Comparison of ENCODE assay signal across 16 cellular contexts in the genomic region with DNA sequence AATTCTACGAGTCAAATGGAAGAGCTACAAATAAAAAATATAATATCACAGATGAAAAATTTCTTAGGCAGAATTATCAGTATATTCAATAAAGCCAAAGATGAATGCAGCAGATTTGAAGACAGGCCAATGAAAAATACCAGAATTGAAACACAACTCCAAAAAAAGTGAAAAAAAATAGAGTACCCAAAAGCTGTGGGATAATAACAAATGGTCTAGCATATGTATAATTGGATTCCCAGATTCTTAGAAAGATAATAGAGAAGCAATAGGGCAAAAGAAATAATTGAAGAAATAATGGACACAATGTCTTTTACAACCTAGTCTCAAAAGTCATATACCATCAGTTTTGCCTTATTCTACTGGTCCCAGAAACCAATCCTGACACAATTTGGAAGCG. TPM values are rescaled to one million over a fixed set of nuclear protein-coding genes. Genes with fewer than 3 reads are reported as not detected.
DNase-seq lines count a peak whose midpoint lies in the region; TF ChIP-seq lines count a peak whose summit lies in the region.
"Had no signal": no experiment of that assay in that cellular context is flagged by ENCODE, and none has a peak within 500 bp of the region (broad histone marks: within the 10 kb centered on the region; RNA-seq: fewer than 3 reads in every experiment).

No MANE protein-coding gene starts in this region.

- H3K36me3 Mint-ChIP-seq in endodermal cell (ENCODE audit: low read depth): peaks cover 48% of the 10 kb centered on the region
- peaks cover 52% of the 10 kb centered on the region for H3K36me3 Mint-ChIP-seq in osteocyte (ENCODE audit: unreplicated experiment)

- H3K4me2 ChIP-seq in GM23248 (ENCODE audit: unreplicated experiment): no peak overlapping the region

- DNase-seq in GM23248: peak; percentile 9
- no peak for DNase-seq in endodermal cell
- no peak for DNase-seq in osteocyte (ENCODE audit: extremely low spot score, unreplicated experiment)
- DNase-seq in GM19240 (ENCODE audit: insufficient read length, low spot score): no peak
- no peak for DNase-seq in NCI-H2171 treated with DMSO at 0.1 percent for 48 hours (lab: John Stamatoyannopoulos, UW)
- DNase-seq: C1 segment of cervical spinal cord; Calu3; CD4-positive, alpha-beta memory T cell; COR-L47; DMS79; EL; GDM1; GOT3 had no signal

- H3K36me3 ChIP-seq in GM23248 (ENCODE audit: low read depth) (peaks cover 29% of the 10 kb centered on the region), HEK293 (ENCODE audit: control insufficient read depth in 2 of 2, insufficient read depth in 1 of 2, low read length in 2 of 2) (peaks cover 0 to 69% of the 10 kb centered on the region in 2 experiments; a peak in 1 of 3 replicates), endodermal cell (ENCODE audit: control insufficient read depth, insufficient read depth, low read length) (peaks cover 59% of the 10 kb centered on the region)

- peaks cover 10% of the 10 kb centered on the region for H3K4me1 ChIP-seq in GM23248 (ENCODE audit: insufficient read depth)
- no peaks in the 10 kb centered on the region for H3K4me1 ChIP-seq in HEK293 (ENCODE audit: control insufficient read depth, insufficient read depth, low read length)
- H3K4me1 ChIP-seq in endodermal cell (ENCODE audit: control insufficient read depth, insufficient read depth, low read length): no peaks in the 10 kb centered on the region

- H3K27ac ChIP-seq in GM23248 (no peak overlapping the region), HEK293 (ENCODE audit: extremely low read depth, low read depth, low read length) (no peak overlapping the region), endodermal cell (ENCODE audit: low read depth, low read length) (no peak overlapping the region)

- H3K9ac ChIP-seq in GM23248: no peak overlapping the region
- H3K9ac ChIP-seq in endodermal cell (ENCODE audit: extremely low read depth, low read length, poor library complexity, severe bottlenecking): no peak overlapping the region

- H3K4me1 Mint-ChIP-seq in endodermal cell (peaks cover 5% of the 10 kb centered on the region), osteocyte (ENCODE audit: unreplicated experiment) (peaks cover 14% of the 10 kb centered on the region)

- H3K4me3 ChIP-seq in GM23248: no peak overlapping the region
- H3K4me3 ChIP-seq in HEK293 (ENCODE audit: low read depth, low read length): no peak overlapping the region
- peak overlapping the region; percentile 23 for H3K4me3 ChIP-seq in endodermal cell (ENCODE audit: low read length)
- H3K4me3 ChIP-seq: GM12878, HAP-1 had no signal

- H3K27ac Mint-ChIP-seq in endodermal cell (no peak overlapping the region), osteocyte (ENCODE audit: unreplicated experiment) (no peak overlapping the region)

- H4K20me1 ChIP-seq in GM23248 (ENCODE audit: insufficient read depth): no peaks in the 10 kb centered on the region

- no peaks in the 10 kb centered on the region for H3K9me2 ChIP-seq in GM23248 (ENCODE audit: insufficient read depth)

- TF ChIP-seq CTCF in HEK293 (tag by site-specific recombination; IDR thresholded peaks at IDR 0.05): no peak
- no peak for TF ChIP-seq CTCF in endodermal cell (conservative IDR thresholded peaks at IDR 0.05)
- no peak for TF ChIP-seq CTCF in osteocyte (IDR thresholded peaks at IDR 0.05)

- no peaks in the 10 kb centered on the region for H3K27me3 Mint-ChIP-seq in endodermal cell (ENCODE audit: insufficient read depth)
- H3K27me3 Mint-ChIP-seq in osteocyte (ENCODE audit: unreplicated experiment): no peaks in the 10 kb centered on the region
- H3K27me3 Mint-ChIP-seq: CD4-positive, alpha-beta memory T cell had no signal

- POLR2A ChIA-PET in HEK293 (lab: Yijun Ruan, JAX): no interaction called here

- H3F3A ChIP-seq in GM23248 (ENCODE audit: insufficient read depth): peaks cover 12% of the 10 kb centered on the region

- CTCF ChIA-PET in HEK293 (lab: Yijun Ruan, JAX): no interaction called here

- 98% methylated on average over 2 of the region's 2 CpGs for WGBS in GM23248 (ENCODE audit: low coverage in 1 of 2, low lambda C conversion rate in 2 of 2, missing lambda C conversion rate in 2 of 2), 2 experiments
- 94% methylated on average over 2 of the region's 2 CpGs; no CpG with 5 or more reads in 1 of the 2 experiments for WGBS in endodermal cell (ENCODE audit: insufficient coverage in 1 of 2, insufficient read length in 1 of 2), 2 experiments

- H3K4me3 Mint-ChIP-seq in endodermal cell: no peak overlapping the region
- no peak overlapping the region for H3K4me3 Mint-ChIP-seq in osteocyte (ENCODE audit: unreplicated experiment)
- H3K4me3 Mint-ChIP-seq: CD4-positive, alpha-beta memory T cell had no signal

- H3K9me3 Mint-ChIP-seq in endodermal cell (peaks cover 9% of the 10 kb centered on the region), osteocyte (ENCODE audit: unreplicated experiment) (peaks cover 17% of the 10 kb centered on the region)

- in situ Hi-C loops in GM23248 (cut with MboI): no loop called here

- H3K79me2 ChIP-seq in GM23248 (ENCODE audit: insufficient read depth): peaks cover 82% of the 10 kb centered on the region

- no peaks in the 10 kb centered on the region for H3K9me3 ChIP-seq in GM23248 (ENCODE audit: low read depth)
- H3K9me3 ChIP-seq in HEK293 (ENCODE audit: control insufficient read depth, insufficient read depth, low read depth, low read length): no peaks in the 10 kb centered on the region
- H3K9me3 ChIP-seq in endodermal cell (ENCODE audit: control insufficient read depth, low read length): peaks cover 21% of the 10 kb centered on the region
- H3K9me3 ChIP-seq: HAP-1 had no signal

- H3K27me3 ChIP-seq in GM23248 (replicated peaks; ENCODE audit: insufficient read depth) (no peaks in the 10 kb centered on the region), endodermal cell (ENCODE audit: control insufficient read depth, insufficient read depth, low read length, poor library complexity, severe bottlenecking) (no peaks in the 10 kb centered on the region)

- H2AFZ ChIP-seq in GM23248: no peak overlapping the region

TF ChIP-seq in HEK293, 187 proteins besides CTCF, POLR2A, EP300 and RAD21:
- peak; percentile 68 for TF ChIP-seq SETDB1 (IDR thresholded peaks at IDR 0.05; ENCODE audit: insufficient read length, low read length)
- TF ChIP-seq, protein P1, sequence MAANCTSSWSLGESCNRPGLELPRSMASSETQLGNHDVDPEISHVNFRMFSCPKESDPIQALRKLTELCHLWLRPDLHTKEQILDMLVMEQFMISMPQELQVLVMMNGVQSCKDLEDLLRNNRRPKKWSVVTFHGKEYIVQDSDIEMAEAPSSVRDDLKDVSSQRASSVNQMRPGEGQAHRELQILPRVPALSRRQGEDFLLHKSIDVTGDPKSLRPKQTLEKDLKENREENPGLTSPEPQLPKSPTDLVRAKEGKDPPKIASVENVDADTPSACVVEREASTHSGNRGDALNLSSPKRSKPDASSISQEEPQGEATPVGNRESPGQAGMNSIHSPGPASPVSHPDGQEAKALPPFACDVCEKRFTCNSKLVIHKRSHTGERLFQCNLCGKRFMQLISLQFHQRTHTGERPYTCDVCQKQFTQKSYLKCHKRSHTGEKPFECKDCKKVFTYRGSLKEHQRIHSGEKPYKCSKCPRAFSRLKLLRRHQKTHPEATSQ (tag by site-specific recombination; IDR thresholded peaks at IDR 0.05): no peak
- TF ChIP-seq ZNF133 (tag by site-specific recombination; IDR thresholded peaks at IDR 0.05): peak; percentile 97
- TF ChIP-seq ZNF843 (tag by site-specific recombination; IDR thresholded peaks at IDR 0.05): no peak
TF ChIP-seq in HEK293: peak in this region for 2.

RNA-seq across cellular contexts. Expression of gene ANAPC10, which starts 4.4 kb away (rescaled TPM):
- total RNA-seq in GM23248 (2014; rRNA removed; shearing (Covaris generic)): 15.2 and 22.4 TPM in 2 replicates
- polyA plus RNA-seq in GM23248 (2016; fragmentation: Nextera tagmentation; extraction: Ambion mirVana): 28.7 and 31.7 TPM in 2 replicates
- total RNA-seq in endodermal cell (10 to 100 TPM; 25.0 to 29.6 TPM), osteocyte (16.8 and 21.8 TPM in 2 replicates)
- polyA plus RNA-seq in endodermal cell (2013, experiment 1 of 2): 23.2 TPM
- 30.3 TPM for polyA plus RNA-seq in endodermal cell (2013, experiment 2 of 2)

RNA-seq across cellular contexts. Expression of gene ABCE1, which starts 4.5 kb away (rescaled TPM):
- total RNA-seq in GM23248 (2014; rRNA removed; shearing (Covaris generic)): 91.4 and 130 TPM in 2 replicates
- polyA plus RNA-seq in GM23248 (2016; fragmentation: Nextera tagmentation; extraction: Ambion mirVana): 65.3 and 65.5 TPM in 2 replicates
- 10 to 100 TPM; 67.2 to 80.7 TPM for total RNA-seq in endodermal cell
- polyA plus RNA-seq in endodermal cell (2013, experiment 1 of 2): 88.1 TPM
- 82.6 TPM for polyA plus RNA-seq in endodermal cell (2013, experiment 2 of 2)
- 45.6 and 46.5 TPM in 2 replicates for total RNA-seq in osteocyte
